Comparison of ENCODE assay signal across 1 cellular context in the genomic region with DNA sequence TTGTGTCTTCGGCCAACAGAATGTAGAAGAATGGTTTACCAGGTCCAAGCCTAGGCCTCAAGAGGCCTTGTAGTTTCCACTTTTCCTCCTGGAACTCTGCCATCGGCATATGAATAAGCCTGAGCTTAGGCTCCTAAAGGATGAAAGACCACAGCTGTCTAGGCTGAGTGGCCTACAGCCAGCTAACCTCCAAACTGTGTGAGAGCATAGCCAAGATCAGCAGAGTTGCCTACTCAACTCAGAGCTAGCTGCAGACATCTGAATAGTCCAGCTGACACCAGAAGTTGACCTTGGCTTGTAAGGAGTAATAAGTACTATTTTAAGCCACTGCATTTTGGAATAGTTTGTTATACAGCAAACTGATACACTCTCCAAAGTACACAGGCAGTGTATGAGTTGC.
TF ChIP-seq lines count a peak whose summit lies in the region.

No MANE protein-coding gene starts in this region.

TF ChIP-seq in endothelial cell of umbilical vein, 7 proteins besides CTCF, POLR2A, EP300 and RAD21:
- TF ChIP-seq JUN (IDR thresholded peaks at IDR 0.05; ENCODE audit: borderline replicate concordance, insufficient read depth, insufficient read length, low read depth) (no peak), EZH2 (IDR thresholded peaks at IDR 0.05; ENCODE audit: borderline replicate concordance, low read depth, low read length, severe bottlenecking) (no peak), MYC (IDR thresholded peaks at IDR 0.05; ENCODE audit: low read depth, low read length) (no peak), POLR2AphosphoS5 (IDR thresholded peaks at IDR 0.05; ENCODE audit: insufficient read depth, low read depth, low read length) (no peak), GATA2 (IDR thresholded peaks at IDR 0.05; ENCODE audit: insufficient read depth, insufficient read length, low read depth, low read length) (no peak), FOS (IDR thresholded peaks at IDR 0.05; ENCODE audit: borderline replicate concordance, insufficient read depth, low read length) (no peak)
- TF ChIP-seq, protein P1, sequence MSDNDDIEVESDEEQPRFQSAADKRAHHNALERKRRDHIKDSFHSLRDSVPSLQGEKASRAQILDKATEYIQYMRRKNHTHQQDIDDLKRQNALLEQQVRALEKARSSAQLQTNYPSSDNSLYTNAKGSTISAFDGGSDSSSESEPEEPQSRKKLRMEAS (IDR thresholded peaks at IDR 0.05; ENCODE audit: insufficient read depth, insufficient read length) = no peak
